Comparison of ENCODE assay signal across 1 cellular context in the genomic region with DNA sequence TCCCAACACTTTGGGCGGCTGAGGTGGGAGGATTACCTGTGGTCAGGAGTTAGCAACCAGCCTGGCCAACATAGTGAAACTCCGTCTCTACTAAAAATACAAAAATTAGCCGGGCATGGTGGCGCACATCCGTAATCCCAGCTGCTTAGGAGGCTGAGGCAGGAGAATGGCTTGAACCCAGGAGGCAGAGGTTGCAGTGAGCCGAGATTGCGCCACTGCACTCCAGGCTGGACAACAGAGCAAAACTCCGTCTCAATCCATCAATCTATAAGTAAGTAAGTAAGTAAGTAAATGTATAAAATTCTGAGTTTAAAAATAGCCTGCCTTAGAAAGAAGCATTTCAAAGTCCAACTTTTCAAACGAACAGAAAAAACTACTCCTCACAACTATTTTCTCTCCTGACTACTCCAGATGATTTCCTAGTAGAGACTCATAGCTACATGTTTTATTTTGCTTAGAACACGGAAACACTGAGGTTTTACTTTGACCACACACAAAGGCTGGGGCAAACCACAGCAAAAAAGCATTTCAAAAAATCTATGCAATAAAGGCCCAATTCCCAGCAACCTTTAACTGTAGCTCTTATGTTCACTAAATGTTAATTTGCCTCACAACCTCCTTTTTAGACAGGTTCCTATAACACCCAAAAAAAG.
TF ChIP-seq lines count a peak whose summit lies in the region.

No MANE protein-coding gene starts in this region.

TF ChIP-seq in SK-N-SH treated with all-trans-retinoic acid at 6 μM for 48 hours, 23 proteins besides CTCF, POLR2A, EP300 and RAD21 (continued from another document):
- TF ChIP-seq POU6F1 (CRISPR knock-in tag; IDR thresholded peaks at IDR 0.05; ENCODE audit: borderline replicate concordance, low read depth): no peak
- no peak for TF ChIP-seq BACH2 (CRISPR knock-in tag; IDR thresholded peaks at IDR 0.05; ENCODE audit: borderline replicate concordance)
- TF ChIP-seq ZNF565 (CRISPR knock-in tag; conservative IDR thresholded peaks at IDR 0.05; ENCODE audit: low read depth): no peak
- TF ChIP-seq GLIS3 (CRISPR knock-in tag; IDR thresholded peaks at IDR 0.05): no peak
- no peak for TF ChIP-seq ZFP30 (CRISPR knock-in tag; IDR thresholded peaks at IDR 0.05)
- no peak for TF ChIP-seq CREB5 (CRISPR knock-in tag; IDR thresholded peaks at IDR 0.05; ENCODE audit: low read depth)
- TF ChIP-seq ZNF70 (CRISPR knock-in tag; IDR thresholded peaks at IDR 0.05): no peak
- TF ChIP-seq RARB (CRISPR knock-in tag; IDR thresholded peaks at IDR 0.05): no peak
- TF ChIP-seq ZFP3 (CRISPR knock-in tag; IDR thresholded peaks at IDR 0.05): no peak
- no peak for TF ChIP-seq ZNF8 (CRISPR knock-in tag; IDR thresholded peaks at IDR 0.05)
TF ChIP-seq in SK-N-SH treated with all-trans-retinoic acid at 6 μM for 48 hours: peak in this region for 0.
